Comparison of ENCODE assay signal across 8 cellular contexts in genomic region chr9:15552641-15553527, GRCh38. TPM values are rescaled to one million over a fixed set of nuclear protein-coding genes. Genes with fewer than 3 reads are reported as not detected.
DNase-seq lines count a peak whose midpoint lies in the region; ATAC-seq and TF ChIP-seq lines count a peak whose summit lies in the region.

Gene CCDC171, plus strand, starts transcription at chr9:15553043. Its CDS starts 11,046 bp downstream, at chr9:15564089.

- intact Hi-C loops in natural killer cell (cut with micrococcal nuclease): loop anchor here (1.0 kb wide), 1 partner anchor 42 kb away; no protein-coding TSS in a partner anchor

- no peaks in the 10 kb centered on the region for H3K27me3 ChIP-seq in GM23338 (ENCODE audit: insufficient read depth)

- H3K4me3 ChIP-seq in GM23338 (peak within 1 kb of the TSS; percentile 74), fibroblast of mammary gland (ENCODE audit: control insufficient read depth, low read depth, low read length) (peak within 1 kb of the TSS; percentile 59)

- no peaks in the 10 kb centered on the region for H3F3A ChIP-seq in GM23338 (replicated peaks; ENCODE audit: low read depth)

- peak within 1 kb of the TSS; percentile 87 for H2AFZ ChIP-seq in GM23338

- H3K4me1 ChIP-seq in GM23338 (ENCODE audit: insufficient read depth): peaks cover 5% of the 10 kb centered on the region; the same call in 1 of the 2 replicates

- H3K9me2 ChIP-seq in GM23338 (ENCODE audit: insufficient read depth): no peaks in the 10 kb centered on the region

- peak within 1 kb of the TSS; percentile 88 for H3K4me3 Mint-ChIP-seq in GM23338
- peak within 1 kb of the TSS; percentile 95 for H3K4me3 Mint-ChIP-seq in natural killer cell

- H3K4me2 ChIP-seq in GM23338: peak within 1 kb of the TSS; percentile 88

- ATAC-seq in GM23338 (peak; percentile 92), natural killer cell (peak; percentile 88 to 92 (median 91))

- no peaks in the 10 kb centered on the region; the same call in 2 of the 3 replicates for H3K9me3 Mint-ChIP-seq in GM23338
- no peaks in the 10 kb centered on the region for H3K9me3 Mint-ChIP-seq in natural killer cell

- H3K36me3 ChIP-seq in GM23338 (ENCODE audit: insufficient read depth): no peaks in the 10 kb centered on the region

- H3K36me3 Mint-ChIP-seq in GM23338 (ENCODE audit: low read depth) (no peaks in the 10 kb centered on the region; the same call in 1 of the 3 replicates), natural killer cell (no peaks in the 10 kb centered on the region)

- TF ChIP-seq CTCF in GM23338 (conservative IDR thresholded peaks at IDR 0.05; ENCODE audit: low read depth in 2 of 2) (no peak), fibroblast of mammary gland (conservative IDR thresholded peaks at IDR 0.05; ENCODE audit: control insufficient read depth, insufficient read depth, low read depth, low read length) (no peak), natural killer cell (IDR thresholded peaks at IDR 0.05) (no peak)

- peaks cover 7% of the 10 kb centered on the region for H3K27me3 Mint-ChIP-seq in GM23338 (ENCODE audit: insufficient read depth, low read depth, poor library complexity)
- no peaks in the 10 kb centered on the region for H3K27me3 Mint-ChIP-seq in natural killer cell (ENCODE audit: low read depth in 2 of 2)

- H4K20me1 ChIP-seq in GM23338 (replicated peaks; ENCODE audit: insufficient read depth): no peaks in the 10 kb centered on the region

- DNase-seq in EL (peak; percentile 97), GM23338 (ENCODE audit: low spot score) (peak; percentile 97), Kasumi-1 (lab: John Stamatoyannopoulos, UW) (peak; percentile 85 to 91), RKO (ENCODE audit: low spot score) (peak; percentile 95), fibroblast of mammary gland (ENCODE audit: low read depth) (peak; percentile 93), natural killer cell (peak; percentile 77)
- peak; percentile 61 to 79 for DNase-seq in activated T-helper 1 cell treated with anti-CD3 and anti-CD28 coated beads, Interleukin-2, amount 50 U/mL, for 16 hours (ENCODE audit: low read depth in 1 of 2, low spot score in 1 of 2)
- peak; percentile 75 to 85 (median 81) for DNase-seq in stimulated activated naive CD4-positive, alpha-beta T cell (lab: John Stamatoyannopoulos, UW)

- peak within 1 kb of the TSS; percentile 99 for H3K27ac ChIP-seq in GM23338 (ENCODE audit: low read depth)

- H3K4me1 Mint-ChIP-seq in GM23338 (peaks cover 7% of the 10 kb centered on the region), natural killer cell (peaks cover 19 to 26% of the 10 kb centered on the region in 2 donors)

- peak within 1 kb of the TSS; percentile 97 for H3K27ac Mint-ChIP-seq in GM23338
- peak within 1 kb of the TSS; percentile 81 to 86 for H3K27ac Mint-ChIP-seq in natural killer cell

- no peaks in the 10 kb centered on the region for H3K79me2 ChIP-seq in GM23338 (replicated peaks; ENCODE audit: insufficient read depth)

TF ChIP-seq in GM23338, 12 proteins besides CTCF, POLR2A, EP300 and RAD21:
- TF ChIP-seq ZNF114 (CRISPR knock-in tag; IDR thresholded peaks at IDR 0.05) (no peak), STAT1 (IDR thresholded peaks at IDR 0.05; ENCODE audit: unreplicated experiment) (no peak), JUNB (IDR thresholded peaks at IDR 0.05; ENCODE audit: unreplicated experiment) (no peak), EZH2 (IDR thresholded peaks at IDR 0.05; ENCODE audit: low read depth, unreplicated experiment) (no peak), NANOG (IDR thresholded peaks at IDR 0.05; ENCODE audit: borderline replicate concordance) (no peak), CREB1 (CRISPR knock-in tag; IDR thresholded peaks at IDR 0.05; ENCODE audit: low read depth) (0 out of 2 replicates have a peak, but pooled peaks have one; percentile 23), POLR2AphosphoS5 (IDR thresholded peaks at IDR 0.05; ENCODE audit: low read depth) (peak; percentile 96), ZNF462 (CRISPR knock-in tag; IDR thresholded peaks at IDR 0.05) (no peak), EZH2phosphoT487 (IDR thresholded peaks at IDR 0.05; ENCODE audit: unreplicated experiment) (no peak)

RNA-seq across cellular contexts. Expression of gene CCDC171, which starts in this region (rescaled TPM):
- 3.5 and 4.4 TPM in 2 replicates for total RNA-seq in GM23338 (2014; rRNA removed; shearing (Covaris generic))
- polyA plus RNA-seq in GM23338 (2016; fragmentation: Nextera tagmentation; extraction: Ambion mirVana): 3.5 and 5.1 TPM in 2 replicates
- 1 to 10 TPM; 1.5 to 2.6 (median 2.2) TPM for total RNA-seq in natural killer cell

Comparison
In these comparisons a context has a peak if more than half of its experiments do, and no peak if none do; other contexts are left out.
1. Peak in every context shown above with its lines: DNase-seq, ATAC-seq, H3K4me3 ChIP-seq and H3K27ac ChIP-seq.